ENCODE assay signal across 9 cellular contexts in the genomic region with DNA sequence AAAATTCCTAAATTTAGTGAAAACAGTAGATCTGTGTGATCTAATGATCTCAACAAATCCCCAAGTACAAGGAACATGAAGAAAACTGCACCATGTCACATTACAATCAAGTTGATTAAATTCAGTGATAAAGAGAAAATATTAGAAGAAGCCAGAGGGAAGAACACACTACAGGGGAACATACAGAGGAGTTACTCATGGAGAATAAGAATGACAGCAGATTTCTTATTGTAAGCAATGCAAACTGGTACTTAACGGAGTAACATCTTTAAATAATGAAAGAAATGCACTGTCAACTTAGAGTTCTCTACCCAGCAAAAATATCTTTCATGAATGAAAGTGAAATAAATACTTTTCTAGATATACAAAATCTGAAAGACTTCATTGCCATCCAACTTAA. TPM values are rescaled to one million over a fixed set of nuclear protein-coding genes. Genes with fewer than 3 reads are reported as not detected.
"Had no signal": no experiment of that assay in that cellular context is flagged by ENCODE, and none has a peak within 500 bp of the region (broad histone marks: within the 10 kb centered on the region; RNA-seq: fewer than 3 reads in every experiment).

No MANE protein-coding gene starts in this region.

- H3K27ac ChIP-seq: HL-60, KMS-11 had no signal

- FAIRE-seq: HTR-8/SVneo, K562 had no signal

- H3K9ac ChIP-seq: KMS-11 had no signal

- DNase-seq: IMR-90, KBM-7, KG1 had no signal

- H3K36me3 Mint-ChIP-seq: IgD-negative memory B cell had no signal

- ATAC-seq: K562 had no signal

- H3K27ac Mint-ChIP-seq: IgD-negative memory B cell had no signal

- H3K4me3 Mint-ChIP-seq: IgD-negative memory B cell had no signal

- H3K27me3 Mint-ChIP-seq: IgD-negative memory B cell had no signal

- H3K4me3 ChIP-seq: K562 had no signal

- H3K4me2 ChIP-seq: KMS-11 had no signal

RNA-seq across cellular contexts. Expression of a gene that starts 21.1 kb away (rescaled TPM):
- total RNA-seq: HT-29, IMR-90, K562 had no signal
- polyA plus RNA-seq: IgD-negative memory B cell, IMR-90, K562 had no signal
